ENCODE assay signal across 8 cellular contexts in genomic region chr12:46050805-46051204, GRCh38.
"Had no signal": no experiment of that assay in that cellular context is flagged by ENCODE, and none has a peak within 500 bp of the region (broad histone marks: within the 10 kb centered on the region; RNA-seq: fewer than 3 reads in every experiment).

No MANE protein-coding gene starts in this region.

- FAIRE-seq: G401.6, GM12878, GM12891, GM12892, GM18507, GM19239 had no signal

- DNase-seq: GDM1, GF-D8 had no signal

- H3K4me3 ChIP-seq: GM12878 had no signal

- ATAC-seq: GM12878 had no signal
